Comparison of ENCODE assay signal across 8 cellular contexts in the genomic region with DNA sequence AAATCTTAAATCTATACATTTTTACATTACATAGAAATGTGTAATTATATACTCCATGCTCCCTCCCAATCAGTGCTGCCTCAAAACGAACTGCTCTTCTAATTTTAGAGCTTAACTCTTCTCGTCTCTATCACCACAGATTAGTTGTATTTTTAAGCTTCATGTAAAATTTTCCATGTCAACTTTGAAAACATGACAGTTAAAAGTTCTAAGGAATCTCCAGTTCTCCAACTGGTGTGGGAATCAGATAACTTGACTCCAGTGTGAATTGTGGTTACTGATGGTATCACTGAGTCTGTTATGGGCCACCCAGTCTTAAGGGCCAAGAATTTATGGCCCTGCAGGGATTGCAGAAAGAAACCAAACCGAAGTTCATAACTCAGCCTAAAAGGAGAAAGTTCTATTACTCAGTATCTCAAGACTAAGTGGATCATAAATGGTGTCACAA. TPM values are rescaled to one million over a fixed set of nuclear protein-coding genes. Genes with fewer than 3 reads are reported as not detected.
A peak's percentile ranks its signal among the peaks of the same experiment; 100 is the strongest.
DNase-seq lines count a peak whose midpoint lies in the region; ATAC-seq and TF ChIP-seq lines count a peak whose summit lies in the region.

No MANE protein-coding gene starts in this region.

- H3K4me3 Mint-ChIP-seq in activated naive CD8-positive, alpha-beta T cell treated with anti-CD3 and anti-CD28 coated beads for 36 hours = peak overlapping the region; percentile 98

- peaks cover 19% of the 10 kb centered on the region for H3K36me3 Mint-ChIP-seq in activated naive CD8-positive, alpha-beta T cell treated with anti-CD3 and anti-CD28 coated beads for 36 hours

- no peaks in the 10 kb centered on the region for H3K9me3 Mint-ChIP-seq in activated naive CD8-positive, alpha-beta T cell treated with anti-CD3 and anti-CD28 coated beads for 36 hours

- no peak overlapping the region for H3K4me2 ChIP-seq in mesenchymal stem cell (ENCODE audit: low read length, poor library complexity, severe bottlenecking)

- no peaks in the 10 kb centered on the region for H3K27me3 Mint-ChIP-seq in activated naive CD8-positive, alpha-beta T cell treated with anti-CD3 and anti-CD28 coated beads for 36 hours

- peak overlapping the region in 5 of 12 donors; percentile 64 to 73 (median 72) for H3K4me3 ChIP-seq in heart left ventricle
- peak overlapping the region in 1 of 2 experiments; percentile 81 for H3K4me3 ChIP-seq in mesenchymal stem cell (ENCODE audit: insufficient read depth in 1 of 2, low read depth in 1 of 2, low read length in 2 of 2)
- no peak overlapping the region for H3K4me3 ChIP-seq in upper lobe of right lung

- H3K9ac ChIP-seq in mesenchymal stem cell (ENCODE audit: low read length) = peak overlapping the region; percentile 98

- WGBS in heart left ventricle, 4 donors = 22 to 33% (median 23%) methylated on average over 3 of the region's 3 CpGs
- WGBS in mesenchymal stem cell = no CpG with 5 or more reads among the region's 3 CpGs

- no peak overlapping the region for H2AFZ ChIP-seq in mesenchymal stem cell (ENCODE audit: low read depth, low read length)

- no peak overlapping the region for H3K23ac ChIP-seq in mesenchymal stem cell (ENCODE audit: low read length in 2 of 2)

- H3K4ac ChIP-seq in mesenchymal stem cell (ENCODE audit: low read depth in 1 of 2, low read length in 2 of 2) = no peak overlapping the region

- intact Hi-C loops in heart left ventricle (cut with DNase I) = loop anchor here in 9 of 10 donors (2.0 to 10.0 kb wide), 16 partner anchors 30 to 505 kb away; a partner anchor contains a TSS
- intact Hi-C loops in Right ventricle myocardium superior (cut with DNase I) = loop anchor here (2.0 kb wide), 1 partner anchor 32 kb away; a partner anchor contains a TSS
- intact Hi-C loops in upper lobe of right lung (cut with DNase I) = no loop called here

- H3K79me1 ChIP-seq in mesenchymal stem cell (replicated peaks; ENCODE audit: low read length, poor library complexity, severe bottlenecking) = peaks cover 8% of the 10 kb centered on the region

- H3K9me3 ChIP-seq in heart left ventricle (no peaks in the 10 kb centered on the region), mesenchymal stem cell (ENCODE audit: control insufficient read depth, low read length) (no peaks in the 10 kb centered on the region), upper lobe of right lung (no peaks in the 10 kb centered on the region)

- no peak overlapping the region for H2BK12ac ChIP-seq in mesenchymal stem cell (ENCODE audit: low read length in 2 of 2)

- no peak for DNase-seq in heart left ventricle
- DNase-seq in Right ventricle myocardium superior = no peak
- no peak for DNase-seq in activated naive CD8-positive, alpha-beta T cell treated with anti-CD3 and anti-CD28 coated beads for 36 hours
- DNase-seq in mesenchymal stem cell = peak; percentile 89
- DNase-seq in upper lobe of right lung = no peak
- DNase-seq in left lobe of liver (ENCODE audit: low spot score) = no peak
- DNase-seq in stimulated activated CD4-positive, alpha-beta T cell treated with anti-CD3 and anti-CD28 coated beads, Interleukin-1b, Interleukin-23, amount 100 ng/mL, for 48 hours = no peak
- DNase-seq in mesenteric fat pad (ENCODE audit: low spot score) = no peak

- H2BK5ac ChIP-seq in mesenchymal stem cell (ENCODE audit: low read depth, low read length, poor library complexity, severe bottlenecking) = no peak overlapping the region

- H2BK15ac ChIP-seq in mesenchymal stem cell (ENCODE audit: low read depth, poor library complexity, severe bottlenecking) = no peak overlapping the region

- TF ChIP-seq CTCF in heart left ventricle (IDR thresholded peaks at IDR 0.05) = no peak
- no peak for TF ChIP-seq CTCF in upper lobe of right lung (IDR thresholded peaks at IDR 0.05)

- H2BK120ac ChIP-seq in mesenchymal stem cell (ENCODE audit: low read depth, low read length) = no peak overlapping the region

- no peak for TF ChIP-seq POLR2A in heart left ventricle (IDR thresholded peaks at IDR 0.05)

- H3K27ac ChIP-seq in heart left ventricle = peak overlapping the region in 11 of 12 donors; percentile 96 to 99 (median 98)
- no peak overlapping the region for H3K27ac ChIP-seq in mesenchymal stem cell (ENCODE audit: low read length, poor library complexity, severe bottlenecking)
- H3K27ac ChIP-seq in upper lobe of right lung = peak overlapping the region; percentile 99

- peaks cover 0 to 92% (median 74%) of the 10 kb centered on the region in 12 donors for H3K4me1 ChIP-seq in heart left ventricle
- peaks cover 13% of the 10 kb centered on the region for H3K4me1 ChIP-seq in mesenchymal stem cell (ENCODE audit: control insufficient read depth, insufficient read depth, low read depth, low read length)
- H3K4me1 ChIP-seq in upper lobe of right lung = peaks cover 79% of the 10 kb centered on the region

- ATAC-seq in heart left ventricle = no peak
- no peak for ATAC-seq in Right ventricle myocardium superior (ENCODE audit: poor library complexity)
- no peak for ATAC-seq in upper lobe of right lung
- ATAC-seq in left lobe of liver = no peak

- no peak overlapping the region for H3K18ac ChIP-seq in mesenchymal stem cell (ENCODE audit: low read depth in 1 of 2, low read length in 2 of 2)

- H2AK5ac ChIP-seq in mesenchymal stem cell (ENCODE audit: low read length, severe bottlenecking) = no peak overlapping the region

- H3K36me3 ChIP-seq in heart left ventricle (peaks cover 0 to 10% (median 0%) of the 10 kb centered on the region in 9 donors), mesenchymal stem cell (ENCODE audit: control insufficient read depth in 1 of 2, insufficient read depth in 2 of 2, low read depth in 1 of 2, low read length in 2 of 2) (peaks cover 5 to 36% of the 10 kb centered on the region in 2 experiments), upper lobe of right lung (no peaks in the 10 kb centered on the region)

- H3K4me1 Mint-ChIP-seq in activated naive CD8-positive, alpha-beta T cell treated with anti-CD3 and anti-CD28 coated beads for 36 hours = peaks cover 62% of the 10 kb centered on the region

- peak overlapping the region; percentile 100 for H3K27ac Mint-ChIP-seq in activated naive CD8-positive, alpha-beta T cell treated with anti-CD3 and anti-CD28 coated beads for 36 hours

- no peak overlapping the region for H3K14ac ChIP-seq in mesenchymal stem cell (ENCODE audit: low read length in 2 of 2)

- H3K27me3 ChIP-seq in heart left ventricle = no peaks in the 10 kb centered on the region
- H3K27me3 ChIP-seq in mesenchymal stem cell (ENCODE audit: control insufficient read depth in 1 of 2, insufficient read depth in 1 of 2, low read length in 2 of 2) = no peaks in the 10 kb centered on the region
- H3K27me3 ChIP-seq in upper lobe of right lung = no peaks in the 10 kb centered on the region

- no peak overlapping the region for H4K8ac ChIP-seq in mesenchymal stem cell (ENCODE audit: low read length)

- no peak overlapping the region for H4K91ac ChIP-seq in mesenchymal stem cell (ENCODE audit: low read length)

RNA-seq across cellular contexts. Expression of a gene that starts 31.7 kb away (rescaled TPM):
- total RNA-seq in heart left ventricle = 10 to 100 TPM; 39.3 to 59.5 (median 46.7) TPM
- polyA plus RNA-seq in heart left ventricle = 10 to 100 TPM; 17.0 to 20.8 TPM
- total RNA-seq in Right ventricle myocardium superior = 35.1 TPM
- 10 to 100 TPM; 58.0 to 62.4 TPM for total RNA-seq in activated naive CD8-positive, alpha-beta T cell treated with anti-CD3 and anti-CD28 coated beads for 36 hours
- polyA plus RNA-seq in mesenchymal stem cell (2013, experiment 1 of 2) = 37.5 TPM
- polyA plus RNA-seq in mesenchymal stem cell (2013, experiment 2 of 2) = 35.8 TPM
- 97.0 TPM for total RNA-seq in upper lobe of right lung
- 22.9 TPM for total RNA-seq in left lobe of liver
- total RNA-seq in mesenteric fat pad = 72.4 TPM
